8 cellular contexts compared by ENCODE assay signal in genomic region chr14:91173221-91173670, GRCh38. TPM values are rescaled to one million over a fixed set of nuclear protein-coding genes. Genes with fewer than 3 reads are reported as not detected.
A peak's percentile ranks its signal among the peaks of the same experiment; 100 is the strongest.
DNase-seq lines count a peak whose midpoint lies in the region; ATAC-seq and TF ChIP-seq lines count a peak whose summit lies in the region.

No MANE protein-coding gene starts in this region.

- no peak overlapping the region for H3K4me3 Mint-ChIP-seq in central memory CD8-positive, alpha-beta T cell

- H3K36me3 Mint-ChIP-seq in central memory CD8-positive, alpha-beta T cell (ENCODE audit: insufficient read depth): peaks cover 29% of the 10 kb centered on the region

- no peaks in the 10 kb centered on the region for H3K9me3 ChIP-seq in A673 (ENCODE audit: low read depth, low read length, poor library complexity, severe bottlenecking)

- H3K9me3 Mint-ChIP-seq in central memory CD8-positive, alpha-beta T cell: no peaks in the 10 kb centered on the region

- CTCF ChIA-PET in A673 (lab: Charles Lee): interaction anchor here (0.5 to 3.5 kb wide), 19 partner anchors 12 to 1068 kb away, joined by 3 to 41 read pairs (median 5); no protein-coding TSS in a partner anchor

- ATAC-seq in GM18511 (IDR thresholded peaks at IDR 0.05; ENCODE audit: unreplicated experiment) (peak; percentile 46), HG03342 (IDR thresholded peaks at IDR 0.05; ENCODE audit: unreplicated experiment) (no peak)
- peak; percentile 62 for ATAC-seq in central memory CD8-positive, alpha-beta T cell (replicated peaks; ENCODE audit: extremely low read depth, poor library complexity, severe bottlenecking)

- peaks cover 25% of the 10 kb centered on the region for H3K4me1 Mint-ChIP-seq in central memory CD8-positive, alpha-beta T cell

- H3K4me3 ChIP-seq in A673 (ENCODE audit: low read depth, low read length, poor library complexity, severe bottlenecking): no peak overlapping the region

- DNase-seq in A673 (ENCODE audit: low spot score): peak; percentile 85
- peak; percentile 62 for DNase-seq in NCI-H2107 treated with DMSO at 0.1 percent for 48 hours (lab: John Stamatoyannopoulos, UW; ENCODE audit: unreplicated experiment)
- DNase-seq in activated CD4-positive, alpha-beta T cell treated with anti-CD3 and anti-CD28 coated beads for 24 hours (ENCODE audit: low read depth in 2 of 2): peak; percentile 74
- peak; percentile 63 to 65 for DNase-seq in central memory CD8-positive, alpha-beta T cell (ENCODE audit: low spot score in 2 of 2)
- peak; percentile 58 for DNase-seq in kidney glomerular epithelial cell (lab: John Stamatoyannopoulos, UW)
- peak; percentile 74 to 77 for DNase-seq in stimulated activated CD4-positive, alpha-beta T cell treated with anti-CD3 and anti-CD28 coated beads, Interleukin-1b, Interleukin-23, amount 100 ng/mL, for 4 hours (ENCODE audit: low read depth in 2 of 2)

- BruUV-seq in A673 (replicated peaks; lab: Mats Ljungman, UMichigan): no TSS peak

- TF ChIP-seq CTCF in A673 (conservative IDR thresholded peaks at IDR 0.05; ENCODE audit: low read depth, low read length): peak; percentile 95

- no peaks in the 10 kb centered on the region for H3K36me3 ChIP-seq in A673 (ENCODE audit: insufficient read depth, low read length, poor library complexity, severe bottlenecking)

- peak overlapping the region; percentile 30 for H3K27ac Mint-ChIP-seq in central memory CD8-positive, alpha-beta T cell (ENCODE audit: low read depth)

- no peaks in the 10 kb centered on the region for H3K27me3 Mint-ChIP-seq in central memory CD8-positive, alpha-beta T cell

- H3K27me3 ChIP-seq in A673 (replicated peaks; ENCODE audit: insufficient read depth, low read depth, low read length, poor library complexity): no peaks in the 10 kb centered on the region

- POLR2A ChIA-PET in A673 (lab: Charles Lee; ENCODE audit: low non-redundant PET): interaction anchor here (0.6 kb wide), 2 partner anchors 14 to 25 kb away, joined by 3 read pairs; no protein-coding TSS in a partner anchor

- no peak overlapping the region for H3K27ac ChIP-seq in A673 (ENCODE audit: low read depth, low read length, poor library complexity, severe bottlenecking)

- peaks cover 34% of the 10 kb centered on the region for H3K4me1 ChIP-seq in A673 (ENCODE audit: insufficient read depth, low read length, poor library complexity, severe bottlenecking)

- intact Hi-C loops in A673 (cut with micrococcal nuclease; ENCODE audit: unreplicated experiment): loop anchor here (1.0 to 5.0 kb wide), 2 partner anchors 111 to 270 kb away; partner anchors contain the start of gene RPS6KA5

RNA-seq across cellular contexts. Expression of gene DGLUCY, which starts 59.4 kb away (rescaled TPM):
- total RNA-seq in A673 (2021): 26.7 and 36.2 TPM in 2 replicates
